ENCODE assay signal across 8 cellular contexts in genomic region chr2:238239872-238240760, GRCh38. TPM values are rescaled to one million over a fixed set of nuclear protein-coding genes. Genes with fewer than 3 reads are reported as not detected.
DNase-seq lines count a peak whose midpoint lies in the region; ATAC-seq and TF ChIP-seq lines count a peak whose summit lies in the region.

A gene with protein sequence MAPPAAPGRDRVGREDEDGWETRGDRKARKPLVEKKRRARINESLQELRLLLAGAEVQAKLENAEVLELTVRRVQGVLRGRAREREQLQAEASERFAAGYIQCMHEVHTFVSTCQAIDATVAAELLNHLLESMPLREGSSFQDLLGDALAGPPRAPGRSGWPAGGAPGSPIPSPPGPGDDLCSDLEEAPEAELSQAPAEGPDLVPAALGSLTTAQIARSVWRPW (minus strand): TSS chr2:238240038. CDS start chr2:238239905, 133 bp downstream.

- H3K4me3 ChIP-seq in AG10803 (ENCODE audit: low read length) (peak within 1 kb of the TSS; percentile 45), choroid plexus epithelial cell (ENCODE audit: low read depth, low read length) (peak within 1 kb of the TSS; percentile 56)

- DNase-seq in AG10803 (ENCODE audit: low read depth) (peak; percentile 80), NCI-H345 (lab: John Stamatoyannopoulos, UW) (peak; percentile 96), choroid plexus epithelial cell (ENCODE audit: low read depth) (peak; percentile 84), left lobe of liver (ENCODE audit: low spot score) (peak; percentile 90)
- DNase-seq in stimulated activated CD4-positive, alpha-beta T cell treated with anti-CD3 and anti-CD28 coated beads, Interleukin-1b, Interleukin-23, amount 100 ng/mL, for 4 hours (ENCODE audit: low read depth in 2 of 2) = peak; percentile 46 to 69

- ATAC-seq in GM19035 (IDR thresholded peaks at IDR 0.05; ENCODE audit: unreplicated experiment) (peak; percentile 87), HG03196 (IDR thresholded peaks at IDR 0.05; ENCODE audit: unreplicated experiment) (peak; percentile 84), left lobe of liver (peak; percentile 93)
- ATAC-seq in activated CD4-positive, CD25-positive, alpha-beta regulatory T cell treated with anti-CD3 and anti-CD28 coated beads, Interleukin-2, amount 50 U/mL, for 24 hours = peak; percentile 84 to 90

- TF ChIP-seq CTCF in AG10803 (conservative IDR thresholded peaks at IDR 0.05; ENCODE audit: low read length) (no peak), choroid plexus epithelial cell (conservative IDR thresholded peaks at IDR 0.05; ENCODE audit: low read depth, low read length) (no peak)

RNA-seq across cellular contexts. Expression of the gene that starts here (rescaled TPM):
- 5.3 TPM for total RNA-seq in left lobe of liver

Comparison
In these comparisons a context has a peak if more than half of its experiments do, and no peak if none do; other contexts are left out.
1. Peak in every context shown above with its lines: DNase-seq, ATAC-seq and H3K4me3 ChIP-seq.